In genomic region chr4:186189656-186190055, GRCh38 we compare ENCODE assay signal across 9 cellular contexts. TPM values are rescaled to one million over a fixed set of nuclear protein-coding genes. Genes with fewer than 3 reads are reported as not detected.
DNase-seq lines count a peak whose midpoint lies in the region; ATAC-seq and TF ChIP-seq lines count a peak whose summit lies in the region.
"Had no signal": no experiment of that assay in that cellular context is flagged by ENCODE, and none has a peak within 500 bp of the region (broad histone marks: within the 10 kb centered on the region; RNA-seq: fewer than 3 reads in every experiment).

No MANE protein-coding gene starts in this region.

- H3K4me1 ChIP-seq in DOHH2 (ENCODE audit: control insufficient read depth, low read length): peaks cover 34% of the 10 kb centered on the region
- peaks cover 14% of the 10 kb centered on the region for H3K4me1 ChIP-seq in MM.1S (ENCODE audit: low read length)
- peaks cover 25% of the 10 kb centered on the region for H3K4me1 ChIP-seq in endocrine pancreas (ENCODE audit: control insufficient read depth, insufficient read depth, low read length)
- H3K4me1 ChIP-seq in rectal smooth muscle tissue (ENCODE audit: control insufficient read depth, insufficient read depth, low read length): peaks cover 19% of the 10 kb centered on the region

- H3K9ac ChIP-seq in MM.1S (ENCODE audit: low read length): peak overlapping the region; percentile 88
- H3K9ac ChIP-seq in endocrine pancreas (ENCODE audit: control insufficient read depth, insufficient read depth, low read length): peak overlapping the region; percentile 31
- peak overlapping the region; percentile 54 for H3K9ac ChIP-seq in rectal smooth muscle tissue (ENCODE audit: low read length)

- H2AFZ ChIP-seq in MM.1S (ENCODE audit: low read length): peak overlapping the region; percentile 75

- DNase-seq in MM.1S (no peak), NCI-H2107 treated with DMSO at 0.1 percent for 48 hours (lab: John Stamatoyannopoulos, UW; ENCODE audit: unreplicated experiment) (no peak), NCI-H510A treated with DMSO at 0.1 percent for 48 hours (lab: John Stamatoyannopoulos, UW) (no peak), cerebellum (ENCODE audit: low spot score) (no peak)

- peak overlapping the region; percentile 85; the same call in 1 of the 2 replicates for H3K27ac ChIP-seq in DOHH2 (ENCODE audit: low read depth, low read length)
- H3K27ac ChIP-seq in MM.1S (ENCODE audit: low read length): peak overlapping the region; percentile 94
- peak overlapping the region; percentile 97 for H3K27ac ChIP-seq in rectal smooth muscle tissue (ENCODE audit: low read depth, low read length)

- H3F3A ChIP-seq in DOHH2 (ENCODE audit: control insufficient read depth, insufficient read depth) (peaks cover 10% of the 10 kb centered on the region; the same call in 1 of the 2 replicates), MM.1S (ENCODE audit: insufficient read depth, low read length) (peaks cover 24% of the 10 kb centered on the region)

- no peaks in the 10 kb centered on the region for H4K20me1 ChIP-seq in DOHH2 (ENCODE audit: control insufficient read depth, insufficient read depth, low read depth, low read length)
- H4K20me1 ChIP-seq in MM.1S (ENCODE audit: insufficient read depth, low read length): no peaks in the 10 kb centered on the region

- H3K4me3 ChIP-seq in DOHH2 (ENCODE audit: low read length) (peak overlapping the region; percentile 92), MM.1S (ENCODE audit: low read length) (peak overlapping the region; percentile 86), endocrine pancreas (ENCODE audit: control insufficient read depth, insufficient read depth, low read length) (peak overlapping the region; percentile 86), rectal smooth muscle tissue (ENCODE audit: low read length) (peak overlapping the region; percentile 76)

- H3K4me2 ChIP-seq in DOHH2 (ENCODE audit: low read length) (peak overlapping the region; percentile 95), MM.1S (ENCODE audit: low read depth, low read length) (peak overlapping the region; percentile 87)

- no peaks in the 10 kb centered on the region for H3K9me2 ChIP-seq in DOHH2 (replicated peaks; ENCODE audit: control insufficient read depth, low read length)
- H3K9me2 ChIP-seq in MM.1S (replicated peaks; ENCODE audit: insufficient read depth, low read length): no peaks in the 10 kb centered on the region

- H3K79me2 ChIP-seq in DOHH2 (ENCODE audit: control insufficient read depth, low read length): peaks cover 21% of the 10 kb centered on the region
- no peaks in the 10 kb centered on the region for H3K79me2 ChIP-seq in MM.1S (ENCODE audit: low read length)

- ATAC-seq in GM21786 (IDR thresholded peaks at IDR 0.05; ENCODE audit: unreplicated experiment): no peak
- ATAC-seq: Panc1 had no signal

- no peak for TF ChIP-seq CTCF in DOHH2 (IDR thresholded peaks at IDR 0.05; ENCODE audit: low read depth, low read length, poor library complexity, severe bottlenecking)
- no peak for TF ChIP-seq CTCF in MM.1S (IDR thresholded peaks at IDR 0.05; ENCODE audit: low read length)

- H3K27me3 ChIP-seq in DOHH2 (ENCODE audit: control insufficient read depth, low read length) (no peaks in the 10 kb centered on the region), MM.1S (replicated peaks; ENCODE audit: insufficient read depth, low read length) (no peaks in the 10 kb centered on the region), endocrine pancreas (ENCODE audit: control insufficient read depth, insufficient read depth, low read length) (no peaks in the 10 kb centered on the region), rectal smooth muscle tissue (ENCODE audit: control insufficient read depth, insufficient read depth, low read length) (no peaks in the 10 kb centered on the region)

- H3K9me3 ChIP-seq in DOHH2 (ENCODE audit: control insufficient read depth, insufficient read depth, low read length): no peaks in the 10 kb centered on the region
- no peaks in the 10 kb centered on the region for H3K9me3 ChIP-seq in MM.1S (replicated peaks; ENCODE audit: insufficient read depth, low read length)
- no peaks in the 10 kb centered on the region for H3K9me3 ChIP-seq in endocrine pancreas (ENCODE audit: control insufficient read depth, low read length)

- peaks cover 8% of the 10 kb centered on the region for H3K36me3 ChIP-seq in DOHH2 (ENCODE audit: control insufficient read depth, low read length)
- no peaks in the 10 kb centered on the region for H3K36me3 ChIP-seq in MM.1S (replicated peaks; ENCODE audit: insufficient read depth, low read length)
- no peaks in the 10 kb centered on the region for H3K36me3 ChIP-seq in endocrine pancreas (ENCODE audit: control insufficient read depth, insufficient read depth, low read length)
- H3K36me3 ChIP-seq in rectal smooth muscle tissue (ENCODE audit: control insufficient read depth, insufficient read depth, low read length): no peaks in the 10 kb centered on the region

RNA-seq across cellular contexts. Expression of gene CYP4V2, which starts 1.7 kb away (rescaled TPM):
- 19.0 TPM for total RNA-seq in cerebellum

RNA-seq across cellular contexts. Expression of gene KLKB1, which starts 37.7 kb away (rescaled TPM):
- 0.45 TPM for total RNA-seq in cerebellum

Comparison
In these comparisons a context has a peak if more than half of its experiments do, and no peak if none do; other contexts are left out.
1. H3K9ac ChIP-seq: peak in every context shown above with its lines; median percentile 88 in MM.1S; 54 in rectal smooth muscle tissue; 31 in endocrine pancreas.